11 cellular contexts compared by ENCODE assay signal in genomic region chr3:77370413-77370812, GRCh38.
DNase-seq lines count a peak whose midpoint lies in the region; ATAC-seq, FAIRE-seq and TF ChIP-seq lines count a peak whose summit lies in the region.
"Had no signal": no experiment of that assay in that cellular context is flagged by ENCODE, and none has a peak within 500 bp of the region (broad histone marks: within the 10 kb centered on the region; RNA-seq: fewer than 3 reads in every experiment).

No MANE protein-coding gene starts in this region.

- no peak overlapping the region for H3K4me3 ChIP-seq in BJ (ENCODE audit: low read depth, low read length)
- no peak overlapping the region for H3K4me3 ChIP-seq in IMR-90 (ENCODE audit: insufficient read depth, low read depth, low read length)
- H3K4me3 ChIP-seq in astrocyte of the spinal cord (ENCODE audit: low read depth, low read length), result no peak overlapping the region

- H4K5ac ChIP-seq in IMR-90 (ENCODE audit: low read depth, low read length), result no peak overlapping the region

- TF ChIP-seq RAD21 in IMR-90 (IDR thresholded peaks at IDR 0.05; ENCODE audit: low read length), result no peak

- no peak overlapping the region for H4K8ac ChIP-seq in IMR-90 (ENCODE audit: low read depth in 2 of 2, low read length in 2 of 2)

- peaks cover 7% of the 10 kb centered on the region for H3K9me3 Mint-ChIP-seq in CD4-positive, alpha-beta T cell

- H3K36me3 Mint-ChIP-seq in CD4-positive, alpha-beta T cell (ENCODE audit: low read depth), result no peaks in the 10 kb centered on the region
- H3K36me3 Mint-ChIP-seq: naive thymus-derived CD8-positive, alpha-beta T cell had no signal

- no peaks in the 10 kb centered on the region for H3K9me3 ChIP-seq in IMR-90 (ENCODE audit: control insufficient read depth, insufficient read depth, low read length)
- no peaks in the 10 kb centered on the region for H3K9me3 ChIP-seq in CD4-positive, alpha-beta T cell (ENCODE audit: control insufficient read depth, low read length)

- dilution Hi-C loops in IMR-90 (cut with HindIII; ENCODE audit: low sequenced_read_pairs, unreplicated experiment), result no loop called here

- no peak overlapping the region for H2BK5ac ChIP-seq in IMR-90 (ENCODE audit: low read depth, low read length, poor library complexity, severe bottlenecking)

- no peak overlapping the region for H2BK15ac ChIP-seq in IMR-90 (ENCODE audit: low read depth, low read length)

- no peaks in the 10 kb centered on the region for H4K20me1 ChIP-seq in IMR-90 (ENCODE audit: insufficient read depth, low read length)

- CTCF ChIA-PET in BJ (lab: Yijun Ruan, JAX), result no interaction called here
- CTCF ChIA-PET in IMR-90 (lab: Yijun Ruan, JAX), result no interaction called here
- CTCF ChIA-PET in CD4-positive, alpha-beta T cell (lab: Charles Lee), result no interaction called here

- WGBS in IMR-90 (ENCODE audit: extremely low coverage in 2 of 2, insufficient read length in 1 of 2), 2 experiments, result no CpG with 5 or more reads among the region's 5 CpGs

- H3K27ac Mint-ChIP-seq in CD4-positive, alpha-beta T cell, result no peak overlapping the region
- H3K27ac Mint-ChIP-seq: naive thymus-derived CD8-positive, alpha-beta T cell had no signal

- no peaks in the 10 kb centered on the region for H3K4me1 ChIP-seq in IMR-90 (ENCODE audit: control insufficient read depth, insufficient read depth, low read length)

- no TSS peak for BruUV-seq in IMR-90 (replicated peaks; lab: Mats Ljungman, UMichigan)

- ATAC-seq in IMR-90 (ENCODE audit: low read depth) (peak; percentile 62), GM18907 (IDR thresholded peaks at IDR 0.05; ENCODE audit: unreplicated experiment) (no peak)
- no peak for ATAC-seq in CD4-positive, alpha-beta T cell (ENCODE audit: poor library complexity)
- ATAC-seq: naive thymus-derived CD8-positive, alpha-beta T cell had no signal

- intact Hi-C loops in IMR-90 (cut with micrococcal nuclease), result no loop called here
- intact Hi-C loops in CD4-positive, alpha-beta T cell (cut with DNase I, micrococcal nuclease), result no loop called here

- no peak overlapping the region for H4K91ac ChIP-seq in IMR-90 (ENCODE audit: insufficient read depth, low read depth, low read length)

- H2AK5ac ChIP-seq in IMR-90 (ENCODE audit: low read depth, low read length), result no peak overlapping the region

- no peak overlapping the region for H2AK9ac ChIP-seq in IMR-90 (replicated peaks; ENCODE audit: low read depth, low read length, poor library complexity)

- no peak overlapping the region for H3K18ac ChIP-seq in IMR-90 (ENCODE audit: low read depth, low read length)

- H3K27me3 Mint-ChIP-seq in CD4-positive, alpha-beta T cell, result no peaks in the 10 kb centered on the region
- H3K27me3 Mint-ChIP-seq: naive thymus-derived CD8-positive, alpha-beta T cell had no signal

- in situ Hi-C loops in IMR-90 (cut with MboI; ENCODE audit: low sequenced_read_pairs), result no loop called here
- in situ Hi-C loops in astrocyte of the spinal cord (cut with HindIII; ENCODE audit: low sequenced_read_pairs), result no loop called here

- H3K14ac ChIP-seq in IMR-90 (replicated peaks; ENCODE audit: low read depth, low read length), result no peak overlapping the region

- H3K9me1 ChIP-seq in IMR-90 (ENCODE audit: insufficient read depth, low read length), result no peaks in the 10 kb centered on the region

- H3K4me3 Mint-ChIP-seq in CD4-positive, alpha-beta T cell, result no peak overlapping the region
- H3K4me3 Mint-ChIP-seq: naive thymus-derived CD8-positive, alpha-beta T cell had no signal

- no peak overlapping the region for H3K4ac ChIP-seq in IMR-90 (ENCODE audit: low read depth, low read length)

- H3K27me3 ChIP-seq in BJ (ENCODE audit: control insufficient read depth, insufficient read depth, low read length) (no peaks in the 10 kb centered on the region), IMR-90 (ENCODE audit: control insufficient read depth, insufficient read depth, low read length) (no peaks in the 10 kb centered on the region)
- H3K27me3 ChIP-seq in CD4-positive, alpha-beta T cell (ENCODE audit: control insufficient read depth, insufficient read depth, low read length), result no peaks in the 10 kb centered on the region

- H3K36me3 ChIP-seq in BJ (ENCODE audit: control insufficient read depth, insufficient read depth, low read length), result no peaks in the 10 kb centered on the region
- no peaks in the 10 kb centered on the region for H3K36me3 ChIP-seq in IMR-90 (ENCODE audit: control insufficient read depth, insufficient read depth, low read length)

- no peak overlapping the region for H3K27ac ChIP-seq in IMR-90 (ENCODE audit: insufficient read depth, low read length)
- no peak overlapping the region for H3K27ac ChIP-seq in CD4-positive, alpha-beta T cell (ENCODE audit: low read depth, low read length)

- H3K56ac ChIP-seq in IMR-90 (ENCODE audit: extremely low read depth, insufficient read depth, low read length), result no peak overlapping the region

- POLR2A ChIA-PET in BJ (lab: Charles Lee) (interaction anchor here (0.5 kb wide), 1 partner anchor 80 kb away, joined by 4 read pairs; no protein-coding TSS in a partner anchor), IMR-90 (lab: Charles Lee; ENCODE audit: unreplicated experiment) (no interaction called here)
- POLR2A ChIA-PET in CD4-positive, alpha-beta T cell (lab: Charles Lee), result no interaction called here

- H3K9ac ChIP-seq in IMR-90 (ENCODE audit: low read depth, low read length), result no peak overlapping the region

- no peaks in the 10 kb centered on the region for H3K79me1 ChIP-seq in IMR-90 (ENCODE audit: low read depth in 1 of 2, low read length in 2 of 2)

- no peak overlapping the region for H3K4me2 ChIP-seq in IMR-90 (ENCODE audit: low read depth, low read length)

- FAIRE-seq in RCC 7860 (lab: Jason Lieb, UNC), result no peak

- H3K4me1 Mint-ChIP-seq in CD4-positive, alpha-beta T cell (ENCODE audit: low read depth), result no peaks in the 10 kb centered on the region
- H3K4me1 Mint-ChIP-seq: naive thymus-derived CD8-positive, alpha-beta T cell had no signal

- H2BK20ac ChIP-seq in IMR-90 (ENCODE audit: low read depth, low read length), result no peak overlapping the region

- TF ChIP-seq POLR2A in IMR-90 (IDR thresholded peaks at IDR 0.05; ENCODE audit: low read depth, low read length), result no peak

- H2BK120ac ChIP-seq in IMR-90 (ENCODE audit: low read depth, low read length), result no peak overlapping the region

- no peak overlapping the region for H3K23ac ChIP-seq in IMR-90 (ENCODE audit: low read depth, low read length)

- TF ChIP-seq CTCF in BJ (IDR thresholded peaks at IDR 0.05; ENCODE audit: insufficient read depth, low read depth, low read length) (no peak), IMR-90 (conservative IDR thresholded peaks at IDR 0.05; ENCODE audit: low read depth, low read length) (no peak), astrocyte of the spinal cord (IDR thresholded peaks at IDR 0.05; ENCODE audit: low read depth, low read length) (no peak)
- TF ChIP-seq CTCF in CD4-positive, alpha-beta T cell (IDR thresholded peaks at IDR 0.05), result no peak

- DNase-seq in BJ (ENCODE audit: low read depth) (peak; percentile 40), IMR-90 (peak; percentile 76), astrocyte of the spinal cord (ENCODE audit: low read depth, low spot score) (peak; percentile 86), kidney tubule cell (ENCODE audit: low spot score) (peak; percentile 60), RCC 7860 (ENCODE audit: low spot score) (no peak), NCI-H1417 treated with DMSO at 0.1 percent for 48 hours (lab: John Stamatoyannopoulos, UW) (no peak)
- DNase-seq in CD4-positive, alpha-beta T cell, result no peak
- DNase-seq: KBM-7; naive thymus-derived CD8-positive, alpha-beta T cell; NCI-H524 treated with DMSO at 0.1 percent for 48 hours had no signal

- H2AFZ ChIP-seq in IMR-90 (replicated peaks; ENCODE audit: low read length, poor library complexity), result no peak overlapping the region

TF ChIP-seq in IMR-90, 13 proteins besides CTCF, POLR2A, EP300 and RAD21:
- no peak for TF ChIP-seq CHD1 (IDR thresholded peaks at IDR 0.05; ENCODE audit: low read depth, low read length)
- no peak for TF ChIP-seq USF2 (IDR thresholded peaks at IDR 0.05; ENCODE audit: low read depth, low read length)
- TF ChIP-seq SMC3 (IDR thresholded peaks at IDR 0.05; ENCODE audit: low read depth, low read length), result no peak
- no peak for TF ChIP-seq RCOR1 (IDR thresholded peaks at IDR 0.05; ENCODE audit: insufficient replicate concordance, low read length)
- no peak for TF ChIP-seq BHLHE40 (IDR thresholded peaks at IDR 0.05; ENCODE audit: low read depth, low read length)
- TF ChIP-seq NFE2L2 (IDR thresholded peaks at IDR 0.05; ENCODE audit: low read depth, low read length), result no peak

Comparison
In these comparisons a context has a peak if more than half of its experiments do, and no peak if none do; other contexts are left out.
1. DNase-seq: peak in BJ (single experiment), IMR-90 (single experiment), astrocyte of the spinal cord (single experiment) and kidney tubule cell (single experiment); none in RCC 7860 (single experiment), CD4-positive, alpha-beta T cell (0 of 10) and NCI-H1417 treated with DMSO at 0.1 percent for 48 hours (single experiment).